Comparison of ENCODE assay signal across 1 cellular context in the genomic region with DNA sequence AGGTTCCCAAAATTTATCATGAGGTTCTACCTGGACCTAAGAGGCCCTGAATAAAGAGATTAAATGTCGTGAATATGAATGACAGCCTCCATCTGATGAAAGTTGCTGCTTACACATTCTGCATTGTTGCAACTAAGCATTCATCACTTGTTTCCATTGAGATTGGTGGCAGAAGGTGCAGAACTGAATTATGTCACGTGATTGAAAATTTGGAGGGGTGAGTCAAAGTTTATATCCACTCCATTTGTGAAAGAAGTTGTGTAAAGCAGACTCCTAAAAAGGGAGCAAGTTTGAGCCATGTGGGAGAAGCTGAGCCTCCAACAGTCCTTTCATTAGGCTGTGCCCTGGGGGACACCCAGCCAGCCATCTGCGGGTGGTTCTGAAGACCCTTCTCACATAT.
TF ChIP-seq lines count a peak whose summit lies in the region.

No MANE protein-coding gene starts in this region.

TF ChIP-seq in K562, 482 proteins besides CTCF, POLR2A, EP300 and RAD21:
- TF ChIP-seq TOE1 (IDR thresholded peaks at IDR 0.05; ENCODE audit: borderline replicate concordance), result peak; percentile 62; the same call in 1 of the 2 replicates
- TF ChIP-seq TOE1 (CRISPR knock-in tag; IDR thresholded peaks at IDR 0.05; ENCODE audit: borderline replicate concordance, low read depth), result no peak
- TF ChIP-seq, protein P1, sequence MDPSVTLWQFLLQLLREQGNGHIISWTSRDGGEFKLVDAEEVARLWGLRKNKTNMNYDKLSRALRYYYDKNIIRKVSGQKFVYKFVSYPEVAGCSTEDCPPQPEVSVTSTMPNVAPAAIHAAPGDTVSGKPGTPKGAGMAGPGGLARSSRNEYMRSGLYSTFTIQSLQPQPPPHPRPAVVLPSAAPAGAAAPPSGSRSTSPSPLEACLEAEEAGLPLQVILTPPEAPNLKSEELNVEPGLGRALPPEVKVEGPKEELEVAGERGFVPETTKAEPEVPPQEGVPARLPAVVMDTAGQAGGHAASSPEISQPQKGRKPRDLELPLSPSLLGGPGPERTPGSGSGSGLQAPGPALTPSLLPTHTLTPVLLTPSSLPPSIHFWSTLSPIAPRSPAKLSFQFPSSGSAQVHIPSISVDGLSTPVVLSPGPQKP (CRISPR knock-in tag; IDR thresholded peaks at IDR 0.05), result no peak
- TF ChIP-seq SPI1 (IDR thresholded peaks at IDR 0.05; ENCODE audit: borderline replicate concordance, low read depth, low read length), result no peak
- TF ChIP-seq, protein P2, sequence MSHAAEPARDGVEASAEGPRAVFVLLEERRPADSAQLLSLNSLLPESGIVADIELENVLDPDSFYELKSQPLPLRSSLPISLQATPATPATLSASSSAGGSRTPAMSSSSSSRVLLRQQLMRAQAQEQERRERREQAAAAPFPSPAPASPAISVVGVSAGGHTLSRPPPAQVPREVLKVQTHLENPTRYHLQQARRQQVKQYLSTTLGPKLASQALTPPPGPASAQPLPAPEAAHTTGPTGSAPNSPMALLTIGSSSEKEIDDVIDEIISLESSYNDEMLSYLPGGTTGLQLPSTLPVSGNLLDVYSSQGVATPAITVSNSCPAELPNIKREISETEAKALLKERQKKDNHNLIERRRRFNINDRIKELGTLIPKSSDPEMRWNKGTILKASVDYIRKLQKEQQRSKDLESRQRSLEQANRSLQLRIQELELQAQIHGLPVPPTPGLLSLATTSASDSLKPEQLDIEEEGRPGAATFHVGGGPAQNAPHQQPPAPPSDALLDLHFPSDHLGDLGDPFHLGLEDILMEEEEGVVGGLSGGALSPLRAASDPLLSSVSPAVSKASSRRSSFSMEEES (CRISPR knock-in tag; IDR thresholded peaks at IDR 0.05), result peak; percentile 94
- TF ChIP-seq CBFA2T2 (conservative IDR thresholded peaks at IDR 0.05), result peak; percentile 55
- no peak for TF ChIP-seq TCF3 (CRISPR knock-in tag; IDR thresholded peaks at IDR 0.05)
- no peak for TF ChIP-seq ZNF3 (CRISPR knock-in tag; IDR thresholded peaks at IDR 0.05)
- no peak for TF ChIP-seq RHOXF2B (CRISPR knock-in tag; conservative IDR thresholded peaks at IDR 0.05)
- peak; percentile 78 for TF ChIP-seq RAD51 (IDR thresholded peaks at IDR 0.05; ENCODE audit: borderline replicate concordance, low read depth)
